Comparison of ENCODE assay signal across 29 cellular contexts in the genomic region with DNA sequence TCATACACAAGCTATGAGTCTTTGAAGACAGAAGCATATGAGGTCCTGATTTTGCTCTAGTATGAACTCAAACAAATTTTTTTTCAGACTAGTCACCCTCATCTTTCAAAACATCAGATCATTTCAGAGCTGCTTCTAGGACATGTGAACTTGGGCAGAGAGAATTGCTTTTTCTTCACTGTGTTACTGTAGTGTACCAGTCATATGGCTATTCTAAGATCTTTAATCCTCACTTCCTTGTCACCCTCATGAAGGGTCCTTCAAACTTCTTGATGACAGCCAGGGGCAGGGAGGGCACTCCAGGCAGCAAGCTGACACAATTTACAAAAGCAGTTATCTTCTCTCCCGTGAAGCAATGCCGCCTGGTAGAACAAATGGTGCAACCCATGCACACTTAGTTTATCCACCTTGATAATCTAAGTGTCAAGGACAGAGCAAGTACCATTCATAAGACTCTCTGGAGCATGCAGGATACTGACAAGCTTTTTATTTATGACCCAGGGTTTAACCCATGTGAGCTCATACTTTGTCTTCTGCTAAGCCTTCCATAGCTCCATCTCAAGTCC.
"Had no signal": no experiment of that assay in that cellular context is flagged by ENCODE, and none has a peak within 500 bp of the region (broad histone marks: within the 10 kb centered on the region; RNA-seq: fewer than 3 reads in every experiment).

No MANE protein-coding gene starts in this region.

- H3K27ac Mint-ChIP-seq: activated CD4-positive, alpha-beta T cell treated with anti-CD3 and anti-CD28 coated beads, Interleukin-2, amount 10 ng/mL, durations not matched to agents 24 days and 14 days; activated CD8-positive, alpha-beta T cell treated with anti-CD3 and anti-CD28 coated beads for 36 hours; activated naive CD4-positive, alpha-beta T cell treated with anti-CD3 and anti-CD28 coated beads, Interleukin-2, amount 50 U/mL, for 24 hours; activated naive CD8-positive, alpha-beta T cell treated with anti-CD3 and anti-CD28 coated beads, Interleukin-2, amount 10 ng/mL, durations not matched to agents 7 days and 5 days; activated T-helper 2 cell treated with anti-CD3 and anti-CD28 coated beads, Interferon-gamma antibody, Interleukin-2, Interleukin-4, amounts not matched to agents 10 μg/mL and 5 μg/mL and 100 μg/mL, durations not matched to agents 14 hours and 24 hours and 36 hours had no signal

- H3K4me1 Mint-ChIP-seq: activated CD4-positive, alpha-beta T cell treated with anti-CD3 and anti-CD28 coated beads, Interleukin-2, amount 10 ng/mL, durations not matched to agents 24 days and 14 days; activated naive CD4-positive, alpha-beta T cell treated with anti-CD3 and anti-CD28 coated beads, Interleukin-2, amount 50 U/mL, for 24 hours; activated naive CD8-positive, alpha-beta T cell treated with anti-CD3 and anti-CD28 coated beads, Interleukin-2, amount 10 ng/mL, durations not matched to agents 7 days and 5 days; central memory CD8-positive, alpha-beta T cell had no signal

- H3K4me1 ChIP-seq: ascending aorta, SJCRH30 had no signal

- DNase-seq: activated CD4-positive, alpha-beta T cell treated with anti-CD3 and anti-CD28 coated beads, Interleukin-2, amount 10 ng/mL, durations not matched to agents 24 days and 14 days; activated CD4-positive, alpha-beta T cell treated with anti-CD3 and anti-CD28 coated beads, Interleukin-2, amount 50 U/mL, for 4 hours; activated CD8-positive, alpha-beta T cell treated with anti-CD3 and anti-CD28 coated beads for 36 hours; activated gamma-delta T cell; activated naive CD4-positive, alpha-beta T cell treated with Interleukin-2 at 50 U/mL for 16 hours; activated naive CD8-positive, alpha-beta T cell treated with anti-CD3 and anti-CD28 coated beads, Interleukin-2, amount 10 ng/mL, durations not matched to agents 7 days and 5 days; activated T-cell treated with anti-CD3 and anti-CD28 coated beads, Interleukin-2, amount 50 U/mL, for 1 hour; amygdala; Karpas-422; KBM-7; MG63; NCI-H1048; NCI-H1105 treated with DMSO at 0.1 percent for 48 hours; NCI-H1436; NCI-H1694; NCI-H1930; NCI-H2081 treated with DMSO at 0.1 percent for 48 hours; NCI-H2171; NCI-H510A treated with DMSO at 0.1 percent for 48 hours; SHP77; SJCRH30; T1000 had no signal

- H3K36me3 ChIP-seq: ascending aorta, cardiac muscle cell, MG63, SJCRH30 had no signal

- H3K27me3 Mint-ChIP-seq: activated CD4-positive, alpha-beta T cell treated with anti-CD3 and anti-CD28 coated beads, Interleukin-2, amount 10 ng/mL, durations not matched to agents 24 days and 14 days; activated CD8-positive, alpha-beta T cell treated with anti-CD3 and anti-CD28 coated beads for 36 hours; activated naive CD8-positive, alpha-beta T cell treated with anti-CD3 and anti-CD28 coated beads, Interleukin-2, amount 10 ng/mL, durations not matched to agents 7 days and 5 days; central memory CD8-positive, alpha-beta T cell had no signal

- H3K36me3 Mint-ChIP-seq: activated naive CD4-positive, alpha-beta T cell treated with anti-CD3 and anti-CD28 coated beads, Interleukin-2, amount 50 U/mL, for 24 hours; activated naive CD8-positive, alpha-beta T cell treated with anti-CD3 and anti-CD28 coated beads, Interleukin-2, amount 10 ng/mL, durations not matched to agents 7 days and 5 days had no signal

- H3K27me3 ChIP-seq: ascending aorta, MG63, SJCRH30 had no signal

- H3K4me3 ChIP-seq: ascending aorta, cardiac muscle cell, MG63, SJCRH30, SK-N-MC had no signal

- H3K9me3 Mint-ChIP-seq: activated CD4-positive, alpha-beta T cell treated with anti-CD3 and anti-CD28 coated beads, Interleukin-2, amount 10 ng/mL, durations not matched to agents 24 days and 14 days; activated CD8-positive, alpha-beta T cell treated with anti-CD3 and anti-CD28 coated beads for 36 hours; activated naive CD4-positive, alpha-beta T cell treated with anti-CD3 and anti-CD28 coated beads, Interleukin-2, amount 50 U/mL, for 24 hours; activated naive CD8-positive, alpha-beta T cell treated with anti-CD3 and anti-CD28 coated beads, Interleukin-2, amount 10 ng/mL, durations not matched to agents 7 days and 5 days; activated T-helper 2 cell treated with anti-CD3 and anti-CD28 coated beads, Interferon-gamma antibody, Interleukin-2, Interleukin-4, amounts not matched to agents 10 μg/mL and 5 μg/mL and 100 μg/mL, durations not matched to agents 14 hours and 24 hours and 36 hours; central memory CD8-positive, alpha-beta T cell had no signal

- H3K9me3 ChIP-seq: ascending aorta, SJCRH30 had no signal

- H3K27ac ChIP-seq: ascending aorta, cardiac muscle cell, SJCRH30, SK-N-MC had no signal

- H3K4me3 Mint-ChIP-seq: activated CD4-positive, alpha-beta T cell treated with anti-CD3 and anti-CD28 coated beads, Interleukin-2, amount 10 ng/mL, durations not matched to agents 24 days and 14 days; activated CD8-positive, alpha-beta T cell treated with anti-CD3 and anti-CD28 coated beads for 36 hours; activated naive CD4-positive, alpha-beta T cell treated with anti-CD3 and anti-CD28 coated beads, Interleukin-2, amount 50 U/mL, for 24 hours; activated naive CD8-positive, alpha-beta T cell treated with anti-CD3 and anti-CD28 coated beads, Interleukin-2, amount 10 ng/mL, durations not matched to agents 7 days and 5 days; central memory CD8-positive, alpha-beta T cell had no signal

- ATAC-seq: activated CD8-positive, alpha-beta T cell treated with anti-CD3 and anti-CD28 coated beads for 36 hours; Panc1 had no signal
